13 cellular contexts compared by ENCODE assay signal in the genomic region with DNA sequence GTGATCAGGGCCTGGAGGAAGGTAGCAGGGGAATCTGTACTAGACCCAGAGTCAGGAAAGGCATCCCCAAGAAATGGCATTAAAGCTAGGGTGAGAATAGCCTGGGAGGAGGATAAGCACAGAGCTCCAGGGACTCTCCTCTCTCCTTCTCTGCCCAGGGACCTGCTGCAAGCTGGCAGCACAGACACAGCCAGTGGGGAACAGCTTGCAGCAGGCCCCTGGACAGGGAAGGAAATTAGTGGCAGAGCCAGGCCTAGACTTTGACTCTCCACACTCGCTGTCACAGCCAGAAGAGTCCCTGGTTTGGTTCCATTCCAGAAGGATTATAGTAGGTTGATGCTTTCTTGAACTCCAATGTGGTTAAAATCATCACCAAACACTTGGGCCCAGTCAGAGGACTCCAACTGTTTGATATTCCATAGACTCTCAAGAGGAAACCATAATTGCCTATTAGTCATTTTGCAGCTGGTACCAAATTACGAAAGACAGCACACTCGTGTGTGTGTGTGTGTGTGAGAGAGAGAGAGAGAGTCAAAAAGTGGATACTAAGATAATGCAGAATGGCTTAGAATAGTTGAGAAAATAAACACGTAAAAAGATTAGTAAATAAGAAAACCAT.
DNase-seq lines count a peak whose midpoint lies in the region; ATAC-seq lines count a peak whose summit lies in the region.
"Had no signal": no experiment of that assay in that cellular context is flagged by ENCODE, and none has a peak within 500 bp of the region (broad histone marks: within the 10 kb centered on the region; RNA-seq: fewer than 3 reads in every experiment).

No MANE protein-coding gene starts in this region.

- ATAC-seq in sciatic nerve (peak; percentile 85), GM18511 (IDR thresholded peaks at IDR 0.05; ENCODE audit: unreplicated experiment) (no peak), HG03196 (IDR thresholded peaks at IDR 0.05; ENCODE audit: unreplicated experiment) (no peak)
- ATAC-seq: activated T-helper 17 cell treated with anti-CD3 and anti-CD28 coated beads, Interleukin-2, amount 50 U/mL, for 72 hours; pancreas had no signal

- intact Hi-C loops in sciatic nerve (cut with DNase I), result no loop called here

- DNase-seq in SKM-1 treated with dmso at 0.1 percent for 144 hours (lab: John Stamatoyannopoulos, UW; ENCODE audit: unreplicated experiment), result peak; percentile 21
- DNase-seq in SKM-1 (lab: John Stamatoyannopoulos, UW; ENCODE audit: unreplicated experiment), result no peak
- peak; percentile 81 for DNase-seq in NCI-H2107 (lab: John Stamatoyannopoulos, UW)
- DNase-seq in astrocyte of the hippocampus (ENCODE audit: low read depth, low spot score), result peak; percentile 59
- DNase-seq in sciatic nerve (ENCODE audit: low spot score), result no peak
- no peak for DNase-seq in kidney glomerular epithelial cell (lab: John Stamatoyannopoulos, UW)
- DNase-seq: CD4-positive, alpha-beta memory T cell; effector memory CD4-positive, alpha-beta T cell; immature natural killer cell; pancreas had no signal

Comparison
In these comparisons a context has a peak if more than half of its experiments do, and no peak if none do; other contexts are left out.
1. DNase-seq: peak in SKM-1 treated with dmso at 0.1 percent for 144 hours (single experiment), NCI-H2107 (single experiment) and astrocyte of the hippocampus (single experiment); none in SKM-1 (single experiment), sciatic nerve (single experiment) and kidney glomerular epithelial cell (single experiment).